Comparison of ENCODE assay signal across 16 cellular contexts in genomic region chr1:213110349-213111300, GRCh38. TPM values are rescaled to one million over a fixed set of nuclear protein-coding genes. Genes with fewer than 3 reads are reported as not detected.
DNase-seq lines count a peak whose midpoint lies in the region; ATAC-seq, FAIRE-seq and TF ChIP-seq lines count a peak whose summit lies in the region.
"Had no signal": no experiment of that assay in that cellular context is flagged by ENCODE, and none has a peak within 500 bp of the region (broad histone marks: within the 10 kb centered on the region; RNA-seq: fewer than 3 reads in every experiment).

No MANE protein-coding gene starts in this region.

- no peaks in the 10 kb centered on the region for H3K27me3 Mint-ChIP-seq in CD4-positive, alpha-beta T cell

- no peak for TF ChIP-seq CTCF in D721Med (IDR thresholded peaks at IDR 0.05; ENCODE audit: insufficient read depth, missing control alignments)
- no peak for TF ChIP-seq CTCF in VCaP (conservative IDR thresholded peaks at IDR 0.05)
- TF ChIP-seq CTCF in left ventricle myocardium inferior (IDR thresholded peaks at IDR 0.05; ENCODE audit: borderline replicate concordance): no peak
- TF ChIP-seq CTCF in CD4-positive, alpha-beta T cell (IDR thresholded peaks at IDR 0.05): no peak

- H3K9me3 Mint-ChIP-seq in CD4-positive, alpha-beta T cell: peaks cover 2% of the 10 kb centered on the region

- DNase-seq in D721Med (ENCODE audit: insufficient read length, low spot score): no peak
- DNase-seq in amniotic stem cell (lab: John Stamatoyannopoulos, UW): no peak
- DNase-seq in left ventricle myocardium inferior: no peak
- DNase-seq in CD4-positive, alpha-beta T cell: no peak
- no peak for DNase-seq in activated naive CD4-positive, alpha-beta T cell treated with Interleukin-2 at 50 U/mL for 16 hours
- DNase-seq: activated naive CD4-positive, alpha-beta T cell treated with anti-CD3 and anti-CD28 coated beads, Interleukin-2, amount 50 U/mL, for 16 hours; cortex of kidney; foreskin melanocyte; left colon; NCI-H2107; SHP77; upper lobe of left lung had no signal

- intact Hi-C loops in left ventricle myocardium inferior (cut with micrococcal nuclease): no loop called here
- intact Hi-C loops in CD4-positive, alpha-beta T cell (cut with DNase I, micrococcal nuclease): no loop called here

- FAIRE-seq in D721Med (lab: Jason Lieb, UNC): peak; percentile 61

- H3K27ac Mint-ChIP-seq in CD4-positive, alpha-beta T cell: no peak overlapping the region

- H3K4me3 Mint-ChIP-seq in CD4-positive, alpha-beta T cell: no peak overlapping the region

- peaks cover 11% of the 10 kb centered on the region for H3K36me3 ChIP-seq in left ventricle myocardium inferior

- H3K4me1 ChIP-seq in left ventricle myocardium inferior: peaks cover 15% of the 10 kb centered on the region
- H3K4me1 ChIP-seq: parathyroid adenoma had no signal

- ATAC-seq in GM19372 (IDR thresholded peaks at IDR 0.05; ENCODE audit: low read depth, unreplicated experiment) (peak; percentile 75), HG02840 (IDR thresholded peaks at IDR 0.05; ENCODE audit: low FRiP score, unreplicated experiment) (peak; percentile 65)
- no peak for ATAC-seq in CD4-positive, alpha-beta T cell (ENCODE audit: poor library complexity)
- ATAC-seq: left colon had no signal

- H3K27ac ChIP-seq in VCaP (peak overlapping the region; percentile 66), left ventricle myocardium inferior (replicated peaks) (no peak overlapping the region)
- no peak overlapping the region for H3K27ac ChIP-seq in CD4-positive, alpha-beta T cell (ENCODE audit: low read depth, low read length)
- H3K27ac ChIP-seq: parathyroid adenoma, upper lobe of left lung had no signal

- H3K9me3 ChIP-seq in left ventricle myocardium inferior (replicated peaks): peaks cover 5% of the 10 kb centered on the region
- no peaks in the 10 kb centered on the region for H3K9me3 ChIP-seq in CD4-positive, alpha-beta T cell (ENCODE audit: control insufficient read depth, low read length)
- H3K9me3 ChIP-seq: upper lobe of left lung had no signal

- H3K27me3 ChIP-seq in left ventricle myocardium inferior (ENCODE audit: low read depth): no peaks in the 10 kb centered on the region
- no peaks in the 10 kb centered on the region for H3K27me3 ChIP-seq in CD4-positive, alpha-beta T cell (ENCODE audit: control insufficient read depth, insufficient read depth, low read length)
- H3K27me3 ChIP-seq: upper lobe of left lung had no signal

- H3K36me3 Mint-ChIP-seq in CD4-positive, alpha-beta T cell (ENCODE audit: low read depth): peaks cover 31% of the 10 kb centered on the region

- POLR2A ChIA-PET in CD4-positive, alpha-beta T cell (lab: Charles Lee): no interaction called here

- H3K4me3 ChIP-seq in left ventricle myocardium inferior: no peak overlapping the region
- H3K4me3 ChIP-seq: upper lobe of left lung had no signal

- peaks cover 24% of the 10 kb centered on the region for H3K4me1 Mint-ChIP-seq in CD4-positive, alpha-beta T cell (ENCODE audit: low read depth)

- CTCF ChIA-PET in CD4-positive, alpha-beta T cell (lab: Charles Lee): no interaction called here

RNA-seq across cellular contexts. Expression of gene RPS6KC1, which starts 59.6 kb away (rescaled TPM):
- 9.3 TPM for total RNA-seq in left ventricle myocardium inferior
- total RNA-seq in CD4-positive, alpha-beta T cell: 1 to 10 TPM; 6.2 to 7.0 TPM
